ENCODE assay signal across 19 cellular contexts in genomic region chr4:147581601-147582350, GRCh38. TPM values are rescaled to one million over a fixed set of nuclear protein-coding genes. Genes with fewer than 3 reads are reported as not detected.
A peak's percentile ranks its signal among the peaks of the same experiment; 100 is the strongest.
DNase-seq lines count a peak whose midpoint lies in the region; ATAC-seq and TF ChIP-seq lines count a peak whose summit lies in the region.
"Had no signal": no experiment of that assay in that cellular context is flagged by ENCODE, and none has a peak within 500 bp of the region (broad histone marks: within the 10 kb centered on the region; RNA-seq: fewer than 3 reads in every experiment).

No MANE protein-coding gene starts in this region.

- H2AFZ ChIP-seq in mammary epithelial cell (ENCODE audit: low read depth, low read length), result no peak overlapping the region

- H3K27me3 ChIP-seq in mammary epithelial cell (ENCODE audit: insufficient read depth, low read length), result no peaks in the 10 kb centered on the region
- H3K27me3 ChIP-seq: adrenal gland had no signal

- 96% methylated on average over 6 of the region's 6 CpGs for WGBS in mammary epithelial cell (ENCODE audit: low coverage, missing lambda C conversion rate)

- no peaks in the 10 kb centered on the region for H4K20me1 ChIP-seq in mammary epithelial cell (ENCODE audit: insufficient read depth, low read length)

- H3K4me2 ChIP-seq in mammary epithelial cell (ENCODE audit: insufficient read depth, low read depth, low read length), result peak overlapping the region; percentile 11

- intact Hi-C loops in mammary epithelial cell (cut with micrococcal nuclease) (loop anchor here (2.0 to 5.0 kb wide), 2 partner anchors 211 to 294 kb away; no protein-coding TSS in a partner anchor), Right ventricle myocardium inferior (cut with DNase I) (no loop called here)

- ATAC-seq in Right ventricle myocardium inferior, result no peak
- ATAC-seq: activated T-helper 17 cell treated with anti-CD3 and anti-CD28 coated beads, Interleukin-2, amount 50 U/mL, for 72 hours; left ventricle myocardium superior had no signal

- H3K9me3 ChIP-seq in mammary epithelial cell (replicated peaks; ENCODE audit: insufficient read depth, low read length), result no peaks in the 10 kb centered on the region
- H3K9me3 ChIP-seq: adrenal gland had no signal

- no peaks in the 10 kb centered on the region for H3K79me2 ChIP-seq in mammary epithelial cell (ENCODE audit: insufficient read depth, low read length)

- H3K4me3 ChIP-seq in AG10803 (ENCODE audit: low read length) (no peak overlapping the region), mammary epithelial cell (replicated peaks in 1 of 3; ENCODE audit: insufficient read depth in 1 of 3, low read depth in 2 of 3, low read length in 3 of 3) (no peak overlapping the region)
- H3K4me3 ChIP-seq: adrenal gland had no signal

- peak overlapping the region; percentile 39 for H3K27ac ChIP-seq in mammary epithelial cell (ENCODE audit: insufficient read depth, low read depth, low read length)
- H3K27ac ChIP-seq: adrenal gland had no signal

- dilution Hi-C loops in mammary epithelial cell (cut with HindIII; ENCODE audit: low sequenced_read_pairs), result no loop called here

- TSS peak; percentile 71 for BruUV-seq in mammary epithelial cell (replicated peaks; lab: Mats Ljungman, UMichigan)

- H3K9ac ChIP-seq in mammary epithelial cell (ENCODE audit: insufficient read depth, low read length), result no peak overlapping the region

- in situ Hi-C loops in mammary epithelial cell (cut with MboI; ENCODE audit: low sequenced_read_pairs in 2 of 2), result loop anchor here (10.0 to 25.0 kb wide), 2 partner anchors 417 to 419 kb away; no protein-coding TSS in a partner anchor

- DNase-seq in AG10803 (ENCODE audit: low read depth) (peak; percentile 82), OCI-M1 (lab: John Stamatoyannopoulos, UW) (peak; percentile 90), mammary epithelial cell (peak; percentile 64), iris pigment epithelial cell (ENCODE audit: low read depth) (peak; percentile 93), NCI-H748 treated with DMSO at 0.1 percent for 48 hours (lab: John Stamatoyannopoulos, UW) (no peak), Right ventricle myocardium inferior (ENCODE audit: missing footprints) (no peak), NCI-H1048 (lab: John Stamatoyannopoulos, UW) (no peak), RKO (ENCODE audit: low spot score) (no peak)
- DNase-seq: activated CD4-positive, CD25-positive, alpha-beta regulatory T cell treated with anti-CD3 and anti-CD28 coated beads, Interleukin-2, amount 50 U/mL, for 72 hours; adrenal gland; DND-41; left ventricle myocardium superior; NCI-H2029; NCI-H446 treated with DMSO at 0.1 percent for 48 hours; retina; SIG-M5; stimulated activated naive CD4-positive, alpha-beta T cell treated with Interleukin-2 at 50 U/mL for 16 hours; trophoblast cell had no signal

- CTCF ChIA-PET in mammary epithelial cell (lab: Charles Lee; ENCODE audit: low non-redundant PET), result no interaction called here

- peaks cover 50% of the 10 kb centered on the region for H3K4me1 ChIP-seq in mammary epithelial cell (ENCODE audit: insufficient read depth, low read length)
- H3K4me1 ChIP-seq: adrenal gland had no signal

- no peaks in the 10 kb centered on the region for H3K36me3 ChIP-seq in mammary epithelial cell (ENCODE audit: insufficient read depth, low read length)
- H3K36me3 ChIP-seq: adrenal gland had no signal

- TF ChIP-seq CTCF in AG10803 (conservative IDR thresholded peaks at IDR 0.05; ENCODE audit: low read length) (no peak), mammary epithelial cell (conservative IDR thresholded peaks at IDR 0.05 in 1 of 2, IDR thresholded peaks at IDR 0.05 in 1 of 2; ENCODE audit: extremely low read depth in 1 of 2, insufficient read depth in 1 of 2, low read depth in 1 of 2, low read length in 2 of 2) (no peak)

RNA-seq across cellular contexts. Expression of gene TMEM184C, which starts 35.4 kb away (rescaled TPM):
- total RNA-seq in mammary epithelial cell (10 to 100 TPM; 33.9 to 53.5 TPM), Right ventricle myocardium inferior (26.4 TPM)
- 12.7 TPM for polyA plus RNA-seq in mammary epithelial cell
- 20.8 TPM for polyA minus RNA-seq in mammary epithelial cell

Comparison
In these comparisons a context has a peak if more than half of its experiments do, and no peak if none do; other contexts are left out.
1. DNase-seq: peak in AG10803 (single experiment), OCI-M1 (single experiment), mammary epithelial cell (single experiment) and iris pigment epithelial cell (single experiment); none in NCI-H748 treated with DMSO at 0.1 percent for 48 hours (single experiment), Right ventricle myocardium inferior (single experiment), NCI-H1048 (single experiment) and RKO (single experiment).